Comparison of ENCODE assay signal across 1 cellular context in the genomic region with DNA sequence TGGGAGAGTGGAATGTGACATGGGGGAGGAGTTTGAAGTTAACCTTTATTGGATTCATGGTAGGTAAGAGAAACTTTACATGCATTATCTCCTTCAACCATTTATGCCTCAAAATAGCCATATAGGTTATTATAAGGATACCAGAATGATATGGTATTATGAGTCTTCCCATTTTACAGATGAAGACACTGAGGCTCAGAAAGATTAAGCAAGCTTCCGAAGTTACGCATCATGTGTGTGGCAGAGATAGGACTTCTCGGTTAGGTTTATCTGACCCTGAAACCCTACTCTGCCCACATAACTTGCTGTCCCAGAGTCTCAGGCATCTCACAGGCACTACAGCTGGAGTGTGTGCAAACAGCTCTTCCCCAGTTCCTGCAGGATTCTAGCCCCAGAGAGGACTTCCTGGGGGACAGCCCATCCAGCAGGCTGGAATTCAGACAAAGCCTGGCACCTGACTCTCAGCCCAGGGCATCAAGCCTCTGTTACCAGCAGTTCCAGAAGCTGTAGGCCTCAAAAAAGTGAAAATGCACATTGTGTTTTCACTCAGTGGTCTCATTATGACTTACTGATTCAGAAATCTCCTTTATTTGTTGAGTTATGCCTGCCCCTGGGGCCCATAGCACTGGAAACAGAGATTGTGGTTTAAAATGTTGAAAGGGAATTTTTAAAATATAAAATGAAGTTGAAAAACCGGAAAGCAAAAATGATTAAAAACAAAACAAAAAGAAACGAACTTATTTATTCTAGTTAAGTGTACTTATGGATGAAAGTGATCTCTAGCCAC.
TF ChIP-seq lines count a peak whose summit lies in the region.

No MANE protein-coding gene starts in this region.

TF ChIP-seq in HepG2, 621 proteins besides CTCF, POLR2A, EP300 and RAD21:
- TF ChIP-seq, protein P1, sequence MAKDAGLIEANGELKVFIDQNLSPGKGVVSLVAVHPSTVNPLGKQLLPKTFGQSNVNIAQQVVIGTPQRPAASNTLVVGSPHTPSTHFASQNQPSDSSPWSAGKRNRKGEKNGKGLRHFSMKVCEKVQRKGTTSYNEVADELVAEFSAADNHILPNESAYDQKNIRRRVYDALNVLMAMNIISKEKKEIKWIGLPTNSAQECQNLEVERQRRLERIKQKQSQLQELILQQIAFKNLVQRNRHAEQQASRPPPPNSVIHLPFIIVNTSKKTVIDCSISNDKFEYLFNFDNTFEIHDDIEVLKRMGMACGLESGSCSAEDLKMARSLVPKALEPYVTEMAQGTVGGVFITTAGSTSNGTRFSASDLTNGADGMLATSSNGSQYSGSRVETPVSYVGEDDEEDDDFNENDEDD (CRISPR knock-in tag; IDR thresholded peaks at IDR 0.05; ENCODE audit: borderline replicate concordance): no peak
- TF ChIP-seq, protein P2, sequence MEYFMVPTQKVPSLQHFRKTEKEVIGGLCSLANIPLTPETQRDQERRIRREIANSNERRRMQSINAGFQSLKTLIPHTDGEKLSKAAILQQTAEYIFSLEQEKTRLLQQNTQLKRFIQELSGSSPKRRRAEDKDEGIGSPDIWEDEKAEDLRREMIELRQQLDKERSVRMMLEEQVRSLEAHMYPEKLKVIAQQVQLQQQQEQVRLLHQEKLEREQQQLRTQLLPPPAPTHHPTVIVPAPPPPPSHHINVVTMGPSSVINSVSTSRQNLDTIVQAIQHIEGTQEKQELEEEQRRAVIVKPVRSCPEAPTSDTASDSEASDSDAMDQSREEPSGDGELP (IDR thresholded peaks at IDR 0.05; ENCODE audit: borderline replicate concordance, low read depth): no peak
- TF ChIP-seq ZNF629 (CRISPR knock-in tag; conservative IDR thresholded peaks at IDR 0.05): peak; percentile 66
- TF ChIP-seq, protein P3, sequence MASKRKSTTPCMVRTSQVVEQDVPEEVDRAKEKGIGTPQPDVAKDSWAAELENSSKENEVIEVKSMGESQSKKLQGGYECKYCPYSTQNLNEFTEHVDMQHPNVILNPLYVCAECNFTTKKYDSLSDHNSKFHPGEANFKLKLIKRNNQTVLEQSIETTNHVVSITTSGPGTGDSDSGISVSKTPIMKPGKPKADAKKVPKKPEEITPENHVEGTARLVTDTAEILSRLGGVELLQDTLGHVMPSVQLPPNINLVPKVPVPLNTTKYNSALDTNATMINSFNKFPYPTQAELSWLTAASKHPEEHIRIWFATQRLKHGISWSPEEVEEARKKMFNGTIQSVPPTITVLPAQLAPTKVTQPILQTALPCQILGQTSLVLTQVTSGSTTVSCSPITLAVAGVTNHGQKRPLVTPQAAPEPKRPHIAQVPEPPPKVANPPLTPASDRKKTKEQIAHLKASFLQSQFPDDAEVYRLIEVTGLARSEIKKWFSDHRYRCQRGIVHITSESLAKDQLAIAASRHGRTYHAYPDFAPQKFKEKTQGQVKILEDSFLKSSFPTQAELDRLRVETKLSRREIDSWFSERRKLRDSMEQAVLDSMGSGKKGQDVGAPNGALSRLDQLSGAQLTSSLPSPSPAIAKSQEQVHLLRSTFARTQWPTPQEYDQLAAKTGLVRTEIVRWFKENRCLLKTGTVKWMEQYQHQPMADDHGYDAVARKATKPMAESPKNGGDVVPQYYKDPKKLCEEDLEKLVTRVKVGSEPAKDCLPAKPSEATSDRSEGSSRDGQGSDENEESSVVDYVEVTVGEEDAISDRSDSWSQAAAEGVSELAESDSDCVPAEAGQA (IDR thresholded peaks at IDR 0.05; ENCODE audit: low read depth): no peak
- TF ChIP-seq, protein P3 (CRISPR knock-in tag; IDR thresholded peaks at IDR 0.05; ENCODE audit: borderline replicate concordance): no peak
